Comparison of ENCODE assay signal across 16 cellular contexts in the genomic region with DNA sequence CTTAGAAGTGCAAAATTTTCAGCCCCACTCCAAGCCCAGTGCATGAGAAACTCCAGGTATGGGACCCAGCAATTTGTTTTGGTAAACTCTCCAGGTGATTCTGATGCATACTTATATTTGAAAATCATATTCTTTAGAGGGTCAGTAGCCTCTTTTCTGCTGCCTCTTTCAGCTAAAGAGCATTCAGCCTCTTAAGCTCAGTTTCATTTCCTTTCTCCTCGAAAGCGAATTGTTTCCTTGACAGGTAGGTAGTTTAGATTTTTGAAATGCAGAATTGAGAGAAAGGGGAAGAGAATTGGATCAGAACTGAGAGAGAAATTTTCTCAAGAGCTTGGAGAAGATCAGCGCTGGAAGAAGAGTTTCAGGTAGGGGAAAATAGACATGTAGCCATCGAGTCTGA.
DNase-seq lines count a peak whose midpoint lies in the region; ATAC-seq and TF ChIP-seq lines count a peak whose summit lies in the region.
"Had no signal": no experiment of that assay in that cellular context is flagged by ENCODE, and none has a peak within 500 bp of the region (broad histone marks: within the 10 kb centered on the region; RNA-seq: fewer than 3 reads in every experiment).

No MANE protein-coding gene starts in this region.

- ATAC-seq in GM18511 (IDR thresholded peaks at IDR 0.05; ENCODE audit: unreplicated experiment): peak; percentile 44
- ATAC-seq in GM21360 (IDR thresholded peaks at IDR 0.05; ENCODE audit: unreplicated experiment): peak; percentile 41
- ATAC-seq in HG02885 (IDR thresholded peaks at IDR 0.05; ENCODE audit: poor library complexity, unreplicated experiment): peak; percentile 44
- peak; percentile 18 for ATAC-seq in HG03469 (IDR thresholded peaks at IDR 0.05; ENCODE audit: unreplicated experiment)
- ATAC-seq: stimulated activated effector memory CD8-positive, alpha-beta T cell treated with anti-CD3 and anti-CD28 coated beads, Interleukin-12 subunit alpha, Interleukin-12 subunit beta, amount 100 ng/mL, for 72 hours had no signal

- CTCF ChIA-PET in Caco-2 (lab: Charles Lee): no interaction called here

- POLR2A ChIA-PET in Caco-2 (lab: Charles Lee): no interaction called here

- TF ChIP-seq POLR2A in suprapubic skin (IDR thresholded peaks at IDR 0.05) (no peak), esophagus squamous epithelium (IDR thresholded peaks at IDR 0.05) (no peak)

- intact Hi-C loops in ascending aorta (cut with DNase I): no loop called here
- intact Hi-C loops in Caco-2 (cut with micrococcal nuclease; ENCODE audit: unreplicated experiment): no loop called here
- intact Hi-C loops in esophagus squamous epithelium (cut with DNase I): no loop called here

- H3K9me3 ChIP-seq in ascending aorta (no peaks in the 10 kb centered on the region), Caco-2 (no peaks in the 10 kb centered on the region), suprapubic skin (no peaks in the 10 kb centered on the region), esophagus squamous epithelium (no peaks in the 10 kb centered on the region)

- no peaks in the 10 kb centered on the region for H3K36me3 Mint-ChIP-seq in Caco-2 (ENCODE audit: insufficient read depth, unreplicated experiment)
- H3K36me3 Mint-ChIP-seq: activated naive CD4-positive, alpha-beta T cell treated with anti-CD3 and anti-CD28 coated beads, Interleukin-2, amount 10 ng/mL, durations not matched to agents 7 days and 5 days; stimulated activated effector memory CD8-positive, alpha-beta T cell treated with anti-CD3 and anti-CD28 coated beads, Interleukin-12 subunit alpha, Interleukin-12 subunit beta, amount 100 ng/mL, for 72 hours had no signal

- no peaks in the 10 kb centered on the region for H3K4me1 ChIP-seq in ascending aorta
- H3K4me1 ChIP-seq in Caco-2: no peaks in the 10 kb centered on the region
- H3K4me1 ChIP-seq in suprapubic skin: no peaks in the 10 kb centered on the region
- H3K4me1 ChIP-seq in esophagus squamous epithelium: no peaks in the 10 kb centered on the region

- TF ChIP-seq CTCF in ascending aorta (IDR thresholded peaks at IDR 0.05) (no peak), Caco-2 (IDR thresholded peaks at IDR 0.05; ENCODE audit: insufficient read depth in 1 of 2, low read depth in 1 of 2, low read length in 1 of 2, severe bottlenecking in 1 of 2, unreplicated experiment in 1 of 2) (no peak), suprapubic skin (IDR thresholded peaks at IDR 0.05) (no peak), esophagus squamous epithelium (IDR thresholded peaks at IDR 0.05) (no peak)

- peaks cover 6% of the 10 kb centered on the region for H3K9me3 Mint-ChIP-seq in Caco-2 (ENCODE audit: unreplicated experiment)

- no peaks in the 10 kb centered on the region for H3K4me1 Mint-ChIP-seq in Caco-2 (ENCODE audit: low read depth, unreplicated experiment)
- H3K4me1 Mint-ChIP-seq: activated naive CD4-positive, alpha-beta T cell treated with anti-CD3 and anti-CD28 coated beads, Interleukin-2, amount 10 ng/mL, durations not matched to agents 7 days and 5 days; stimulated activated effector memory CD8-positive, alpha-beta T cell treated with anti-CD3 and anti-CD28 coated beads, Interleukin-12 subunit alpha, Interleukin-12 subunit beta, amount 100 ng/mL, for 72 hours had no signal

- no peak overlapping the region for H3K27ac Mint-ChIP-seq in Caco-2 (ENCODE audit: unreplicated experiment)
- H3K27ac Mint-ChIP-seq: activated naive CD4-positive, alpha-beta T cell treated with anti-CD3 and anti-CD28 coated beads, Interleukin-2, amount 10 ng/mL, durations not matched to agents 7 days and 5 days; stimulated activated effector memory CD8-positive, alpha-beta T cell treated with anti-CD3 and anti-CD28 coated beads, Interleukin-12 subunit alpha, Interleukin-12 subunit beta, amount 100 ng/mL, for 72 hours had no signal

- H3K27me3 ChIP-seq in ascending aorta (no peaks in the 10 kb centered on the region), Caco-2 (replicated peaks; ENCODE audit: control insufficient read depth, insufficient read depth, low read length) (no peaks in the 10 kb centered on the region), suprapubic skin (no peaks in the 10 kb centered on the region), esophagus squamous epithelium (no peaks in the 10 kb centered on the region)

- no peak for DNase-seq in ascending aorta (ENCODE audit: low spot score in 2 of 2)
- DNase-seq in Caco-2: no peak
- no peak for DNase-seq in suprapubic skin (ENCODE audit: low spot score in 2 of 2)
- DNase-seq in esophagus squamous epithelium (lab: John Stamatoyannopoulos, UW): no peak
- DNase-seq: activated CD8-positive, alpha-beta memory T cell treated with anti-CD3 and anti-CD28 coated beads for 24 hours; activated naive CD4-positive, alpha-beta T cell treated with anti-CD3 and anti-CD28 coated beads, Interleukin-2, amount 10 ng/mL, durations not matched to agents 7 days and 5 days; erythroblast; mesendoderm; NCI-H1436; NCI-H524 had no signal

- TF ChIP-seq EP300 in suprapubic skin (IDR thresholded peaks at IDR 0.05): no peak

- BruUV-seq in Caco-2 (replicated peaks; lab: Mats Ljungman, UMichigan): no TSS peak

- WGBS in suprapubic skin: 81% methylated on average over 4 of the region's 4 CpGs
- WGBS in esophagus squamous epithelium, 2 donors: 83 to 89% methylated on average over 4 of the region's 4 CpGs

- no peak overlapping the region for H3K27ac ChIP-seq in ascending aorta
- H3K27ac ChIP-seq in suprapubic skin: no peak overlapping the region
- no peak overlapping the region for H3K27ac ChIP-seq in esophagus squamous epithelium
- H3K27ac ChIP-seq: RWPE1 had no signal

- H3K4me3 ChIP-seq in ascending aorta (no peak overlapping the region), Caco-2 (ENCODE audit: low read depth, low read length) (no peak overlapping the region), suprapubic skin (no peak overlapping the region), esophagus squamous epithelium (no peak overlapping the region)

- H3K36me3 ChIP-seq in ascending aorta (no peaks in the 10 kb centered on the region), Caco-2 (ENCODE audit: control insufficient read depth, insufficient read depth, low read length) (no peaks in the 10 kb centered on the region), suprapubic skin (no peaks in the 10 kb centered on the region), esophagus squamous epithelium (no peaks in the 10 kb centered on the region)

- no peak overlapping the region for H3K4me3 Mint-ChIP-seq in Caco-2 (ENCODE audit: unreplicated experiment)
- H3K4me3 Mint-ChIP-seq: activated naive CD4-positive, alpha-beta T cell treated with anti-CD3 and anti-CD28 coated beads, Interleukin-2, amount 10 ng/mL, durations not matched to agents 7 days and 5 days; stimulated activated effector memory CD8-positive, alpha-beta T cell treated with anti-CD3 and anti-CD28 coated beads, Interleukin-12 subunit alpha, Interleukin-12 subunit beta, amount 100 ng/mL, for 72 hours had no signal

- H3K27me3 Mint-ChIP-seq in Caco-2 (ENCODE audit: insufficient read depth, unreplicated experiment): no peaks in the 10 kb centered on the region
- H3K27me3 Mint-ChIP-seq: activated naive CD4-positive, alpha-beta T cell treated with anti-CD3 and anti-CD28 coated beads, Interleukin-2, amount 10 ng/mL, durations not matched to agents 7 days and 5 days had no signal
